In the genomic region with DNA sequence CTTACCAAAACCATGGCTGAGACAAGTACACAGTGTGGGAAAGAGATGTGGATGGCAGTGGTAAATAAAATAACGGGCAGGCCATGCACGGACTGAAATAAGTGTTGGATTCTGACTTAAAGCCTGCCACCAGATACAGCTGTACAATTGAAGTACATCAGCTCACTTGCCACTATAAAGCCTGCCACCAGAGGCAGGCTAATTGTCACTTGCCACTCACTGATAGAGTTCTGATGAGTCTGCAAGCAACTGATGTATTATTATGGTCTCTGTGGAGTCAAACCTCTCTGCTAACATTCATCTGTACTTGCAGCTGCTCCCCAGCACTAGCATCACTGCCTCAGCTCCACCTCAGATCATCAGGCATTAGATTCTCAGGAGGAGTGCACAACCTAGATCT, we compare ENCODE assay signal across 1 cellular context.
TF ChIP-seq lines count a peak whose summit lies in the region.

No MANE protein-coding gene starts in this region.

TF ChIP-seq in HCT116, 20 proteins besides CTCF, POLR2A, EP300 and RAD21:
- no peak for TF ChIP-seq SP1 (IDR thresholded peaks at IDR 0.05; ENCODE audit: low read depth)
- no peak for TF ChIP-seq SIN3A (IDR thresholded peaks at IDR 0.05; ENCODE audit: low read depth)
- TF ChIP-seq JUND (IDR thresholded peaks at IDR 0.05): no peak
- TF ChIP-seq, protein P1, sequence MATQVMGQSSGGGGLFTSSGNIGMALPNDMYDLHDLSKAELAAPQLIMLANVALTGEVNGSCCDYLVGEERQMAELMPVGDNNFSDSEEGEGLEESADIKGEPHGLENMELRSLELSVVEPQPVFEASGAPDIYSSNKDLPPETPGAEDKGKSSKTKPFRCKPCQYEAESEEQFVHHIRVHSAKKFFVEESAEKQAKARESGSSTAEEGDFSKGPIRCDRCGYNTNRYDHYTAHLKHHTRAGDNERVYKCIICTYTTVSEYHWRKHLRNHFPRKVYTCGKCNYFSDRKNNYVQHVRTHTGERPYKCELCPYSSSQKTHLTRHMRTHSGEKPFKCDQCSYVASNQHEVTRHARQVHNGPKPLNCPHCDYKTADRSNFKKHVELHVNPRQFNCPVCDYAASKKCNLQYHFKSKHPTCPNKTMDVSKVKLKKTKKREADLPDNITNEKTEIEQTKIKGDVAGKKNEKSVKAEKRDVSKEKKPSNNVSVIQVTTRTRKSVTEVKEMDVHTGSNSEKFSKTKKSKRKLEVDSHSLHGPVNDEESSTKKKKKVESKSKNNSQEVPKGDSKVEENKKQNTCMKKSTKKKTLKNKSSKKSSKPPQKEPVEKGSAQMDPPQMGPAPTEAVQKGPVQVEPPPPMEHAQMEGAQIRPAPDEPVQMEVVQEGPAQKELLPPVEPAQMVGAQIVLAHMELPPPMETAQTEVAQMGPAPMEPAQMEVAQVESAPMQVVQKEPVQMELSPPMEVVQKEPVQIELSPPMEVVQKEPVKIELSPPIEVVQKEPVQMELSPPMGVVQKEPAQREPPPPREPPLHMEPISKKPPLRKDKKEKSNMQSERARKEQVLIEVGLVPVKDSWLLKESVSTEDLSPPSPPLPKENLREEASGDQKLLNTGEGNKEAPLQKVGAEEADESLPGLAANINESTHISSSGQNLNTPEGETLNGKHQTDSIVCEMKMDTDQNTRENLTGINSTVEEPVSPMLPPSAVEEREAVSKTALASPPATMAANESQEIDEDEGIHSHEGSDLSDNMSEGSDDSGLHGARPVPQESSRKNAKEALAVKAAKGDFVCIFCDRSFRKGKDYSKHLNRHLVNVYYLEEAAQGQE (IDR thresholded peaks at IDR 0.05; ENCODE audit: low read depth): no peak
- no peak for TF ChIP-seq EGR1 (IDR thresholded peaks at IDR 0.05; ENCODE audit: low read depth)
- TF ChIP-seq CEBPB (IDR thresholded peaks at IDR 0.05; ENCODE audit: low read depth): no peak
- TF ChIP-seq, protein P2, sequence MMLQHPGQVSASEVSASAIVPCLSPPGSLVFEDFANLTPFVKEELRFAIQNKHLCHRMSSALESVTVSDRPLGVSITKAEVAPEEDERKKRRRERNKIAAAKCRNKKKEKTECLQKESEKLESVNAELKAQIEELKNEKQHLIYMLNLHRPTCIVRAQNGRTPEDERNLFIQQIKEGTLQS (IDR thresholded peaks at IDR 0.05): no peak
- TF ChIP-seq POLR2AphosphoS5 (IDR thresholded peaks at IDR 0.05; ENCODE audit: low read depth, low read length): no peak
- no peak for TF ChIP-seq CBX3 (IDR thresholded peaks at IDR 0.05; ENCODE audit: low read depth)
- TF ChIP-seq YY1 (IDR thresholded peaks at IDR 0.05; ENCODE audit: extremely low read depth, insufficient replicate concordance, low read depth, low read length): no peak
- TF ChIP-seq EZH2phosphoT487 (IDR thresholded peaks at IDR 0.05; ENCODE audit: borderline replicate concordance): no peak
- no peak for TF ChIP-seq EZH2 (IDR thresholded peaks at IDR 0.05)
- TF ChIP-seq, protein P3, sequence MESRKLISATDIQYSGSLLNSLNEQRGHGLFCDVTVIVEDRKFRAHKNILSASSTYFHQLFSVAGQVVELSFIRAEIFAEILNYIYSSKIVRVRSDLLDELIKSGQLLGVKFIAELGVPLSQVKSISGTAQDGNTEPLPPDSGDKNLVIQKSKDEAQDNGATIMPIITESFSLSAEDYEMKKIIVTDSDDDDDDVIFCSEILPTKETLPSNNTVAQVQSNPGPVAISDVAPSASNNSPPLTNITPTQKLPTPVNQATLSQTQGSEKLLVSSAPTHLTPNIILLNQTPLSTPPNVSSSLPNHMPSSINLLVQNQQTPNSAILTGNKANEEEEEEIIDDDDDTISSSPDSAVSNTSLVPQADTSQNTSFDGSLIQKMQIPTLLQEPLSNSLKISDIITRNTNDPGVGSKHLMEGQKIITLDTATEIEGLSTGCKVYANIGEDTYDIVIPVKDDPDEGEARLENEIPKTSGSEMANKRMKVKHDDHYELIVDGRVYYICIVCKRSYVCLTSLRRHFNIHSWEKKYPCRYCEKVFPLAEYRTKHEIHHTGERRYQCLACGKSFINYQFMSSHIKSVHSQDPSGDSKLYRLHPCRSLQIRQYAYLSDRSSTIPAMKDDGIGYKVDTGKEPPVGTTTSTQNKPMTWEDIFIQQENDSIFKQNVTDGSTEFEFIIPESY (IDR thresholded peaks at IDR 0.05; ENCODE audit: extremely low read depth, insufficient replicate concordance, low read length): no peak
- TF ChIP-seq ELF1 (IDR thresholded peaks at IDR 0.05; ENCODE audit: borderline replicate concordance, low read depth): no peak
- TF ChIP-seq ZNF274 (IDR thresholded peaks at IDR 0.05; ENCODE audit: low read depth, low read length): no peak
- no peak for TF ChIP-seq ZFX (IDR thresholded peaks at IDR 0.05)
- TF ChIP-seq SRF (IDR thresholded peaks at IDR 0.05; ENCODE audit: low read depth): no peak
- no peak for TF ChIP-seq TCF7L2 (IDR thresholded peaks at IDR 0.05; ENCODE audit: borderline replicate concordance, extremely low read depth, insufficient read depth, insufficient read length)
- TF ChIP-seq FOSL1 (IDR thresholded peaks at IDR 0.05; ENCODE audit: low read depth): no peak
